8 cellular contexts compared by ENCODE assay signal in the genomic region with DNA sequence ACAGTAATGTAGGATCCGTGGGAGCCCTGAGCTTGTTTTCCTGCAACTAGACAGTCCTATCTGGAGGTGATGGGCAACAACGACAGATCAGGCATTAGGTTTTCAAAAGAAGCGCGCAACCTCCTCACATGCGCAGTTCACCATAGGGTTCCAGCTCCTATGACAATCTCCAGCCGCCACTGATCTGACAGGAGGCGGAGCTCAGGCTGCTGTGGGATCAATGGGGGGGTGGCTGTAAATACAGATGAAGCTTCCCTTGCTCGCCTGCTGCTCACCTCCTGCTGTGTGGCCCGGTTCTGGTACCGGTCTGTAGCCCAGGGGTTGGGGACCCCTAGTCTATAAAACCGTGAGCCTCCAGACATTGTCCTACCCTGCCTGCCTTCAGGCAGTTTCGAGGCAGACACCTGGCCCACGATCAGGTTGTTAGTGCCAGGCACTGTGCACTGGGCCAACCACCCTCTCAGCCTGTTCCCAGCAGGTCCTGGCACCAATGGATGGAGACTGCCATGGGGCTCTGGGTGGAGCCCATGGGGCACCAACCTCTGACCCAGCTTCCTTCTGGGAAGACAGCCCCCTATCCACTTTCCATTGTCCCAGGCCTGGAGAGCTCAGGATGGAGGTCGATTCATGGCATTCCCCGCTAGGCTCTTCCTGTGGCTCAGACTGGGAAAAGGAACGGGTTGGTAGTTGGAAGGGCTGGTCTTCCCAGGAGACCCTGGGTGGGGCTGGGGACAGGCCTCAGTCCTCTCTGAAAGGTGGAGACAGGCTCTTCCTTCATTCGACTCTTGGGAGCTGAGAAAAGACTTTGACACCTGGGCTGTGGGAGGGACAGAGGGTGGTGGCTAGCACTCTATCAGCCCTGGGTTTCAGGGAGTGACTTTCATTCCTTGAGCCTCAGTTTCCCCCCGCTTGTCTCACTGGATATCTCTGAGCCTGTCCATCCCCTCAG. TPM values are rescaled to one million over a fixed set of nuclear protein-coding genes. Genes with fewer than 3 reads are reported as not detected.
DNase-seq lines count a peak whose midpoint lies in the region; ATAC-seq and TF ChIP-seq lines count a peak whose summit lies in the region.

No MANE protein-coding gene starts in this region.

- H3K9me3 ChIP-seq in right lobe of liver: no peaks in the 10 kb centered on the region

- H3K27ac ChIP-seq in right lobe of liver: no peak overlapping the region

- H3K4me3 Mint-ChIP-seq in brain: peak overlapping the region; percentile 84 to 91 (median 90)

- H3K4me3 ChIP-seq in right lobe of liver: peak overlapping the region in 2 of 3 donors; percentile 62 to 75

- intact Hi-C loops in right lobe of liver (cut with DNase I): no loop called here

- 97% methylated on average over 3 of the region's 18 CpGs for WGBS in right lobe of liver (ENCODE audit: insufficient coverage, low coverage, low lambda C conversion rate, missing lambda C conversion rate)

- H3K4me1 Mint-ChIP-seq in brain: peaks cover 27% of the 10 kb centered on the region

- peaks cover 12% of the 10 kb centered on the region for H3K36me3 Mint-ChIP-seq in brain

- no peak for TF ChIP-seq POLR2A in right lobe of liver (IDR thresholded peaks at IDR 0.05)
- TF ChIP-seq POLR2A in GM18505 (IDR thresholded peaks at IDR 0.05; ENCODE audit: borderline replicate concordance, extremely low read depth, insufficient read depth, insufficient read length): no peak

- H3K36me3 ChIP-seq in right lobe of liver: peaks cover 0 to 18% (median 2%) of the 10 kb centered on the region in 4 donors

- H3K9me3 Mint-ChIP-seq in brain: peaks cover 0 to 2% (median 0%) of the 10 kb centered on the region in 5 experiments

- TF ChIP-seq CTCF in brain (conservative IDR thresholded peaks at IDR 0.05) (no peak), right lobe of liver (IDR thresholded peaks at IDR 0.05) (no peak)

- H3K27me3 Mint-ChIP-seq in brain: peaks cover 3% of the 10 kb centered on the region

- H3K27ac Mint-ChIP-seq in brain: peak overlapping the region in 4 of 5 experiments; percentile 35 to 94 (median 75)

- DNase-seq in DMS114 treated with DMSO at 0.1 percent for 48 hours (lab: John Stamatoyannopoulos, UW; ENCODE audit: unreplicated experiment) (peak; percentile 47), NCI-H2196 (lab: John Stamatoyannopoulos, UW; ENCODE audit: unreplicated experiment) (peak; percentile 65), right lobe of liver (peak in 1 of 3 donors; percentile 62)
- DNase-seq in activated effector memory CD4-positive, alpha-beta T cell treated with anti-CD3 and anti-CD28 coated beads, Interleukin-2, amount 50 U/mL, for 16 hours: no peak

- H3K4me1 ChIP-seq in right lobe of liver: peaks cover 0 to 29% (median 0%) of the 10 kb centered on the region in 4 donors

- no peak for ATAC-seq in right lobe of liver
- no peak for ATAC-seq in HG03039 (IDR thresholded peaks at IDR 0.05; ENCODE audit: unreplicated experiment)
- ATAC-seq in GM18505 (IDR thresholded peaks at IDR 0.05; ENCODE audit: unreplicated experiment): no peak
- ATAC-seq in GM19324 (IDR thresholded peaks at IDR 0.05; ENCODE audit: low FRiP score, unreplicated experiment): no peak

- H3K27me3 ChIP-seq in right lobe of liver: no peaks in the 10 kb centered on the region

RNA-seq across cellular contexts. Expression of a gene that starts 1.7 kb away (rescaled TPM):
- polyA plus RNA-seq in brain (ENCODE audit: insufficient read depth, low read depth, low replicate concordance): 53.4 TPM
- total RNA-seq in right lobe of liver: 10 to 100 TPM; 22.4 to 50.1 (median 41.0) TPM

RNA-seq across cellular contexts. Expression of a gene that starts 9.6 kb away (rescaled TPM):
- polyA plus RNA-seq in brain (ENCODE audit: insufficient read depth, low read depth, low replicate concordance): 47.5 TPM
- total RNA-seq in right lobe of liver: 10 to 100 TPM; 14.5 to 37.8 (median 24.5) TPM

RNA-seq across cellular contexts. Expression of a gene that starts 32.9 kb away (rescaled TPM):
- polyA plus RNA-seq in brain (ENCODE audit: insufficient read depth, low read depth, low replicate concordance): 37.2 TPM
- 10 to 100 TPM in 4 of 6 experiments, 1 to 10 TPM in 2; 7.3 to 16.0 (median 12.6) TPM for total RNA-seq in right lobe of liver

RNA-seq across cellular contexts. Expression of a gene that starts 48.3 kb away (rescaled TPM):
- 96.5 TPM for polyA plus RNA-seq in brain (ENCODE audit: insufficient read depth, low read depth, low replicate concordance)
- total RNA-seq in right lobe of liver: 10 to 100 TPM; 13.4 to 21.8 (median 16.0) TPM
